ENCODE assay signal across 19 cellular contexts in genomic region chr10:80108576-80109239, GRCh38. TPM values are rescaled to one million over a fixed set of nuclear protein-coding genes. Genes with fewer than 3 reads are reported as not detected.
A peak's percentile ranks its signal among the peaks of the same experiment; 100 is the strongest.
DNase-seq lines count a peak whose midpoint lies in the region; TF ChIP-seq lines count a peak whose summit lies in the region.
"Had no signal": no experiment of that assay in that cellular context is flagged by ENCODE, and none has a peak within 500 bp of the region (broad histone marks: within the 10 kb centered on the region; RNA-seq: fewer than 3 reads in every experiment).

No MANE protein-coding gene starts in this region.

- no peaks in the 10 kb centered on the region for H4K20me1 ChIP-seq in OCI-LY7 (ENCODE audit: insufficient read depth, low read length)

- H3K27me3 ChIP-seq in HAP-1 (ENCODE audit: low read depth) (no peaks in the 10 kb centered on the region), endodermal cell (ENCODE audit: control insufficient read depth, insufficient read depth, low read length, poor library complexity, severe bottlenecking) (no peaks in the 10 kb centered on the region)
- H3K27me3 ChIP-seq: SJSA1 had no signal

- POLR2A ChIA-PET in OCI-LY7 (lab: Charles Lee): interaction anchor here (1.2 kb wide), 1 partner anchor 15 kb away, joined by 3 read pairs; no protein-coding TSS in a partner anchor

- no peaks in the 10 kb centered on the region for H3K27me3 Mint-ChIP-seq in endodermal cell (ENCODE audit: insufficient read depth)

- peak; percentile 21 for DNase-seq in Caki2 (ENCODE audit: low read depth)
- peak; percentile 11 to 57 for DNase-seq in HAP-1 (ENCODE audit: low spot score in 2 of 2)
- DNase-seq in NCI-H2171 treated with DMSO at 0.1 percent for 48 hours (lab: John Stamatoyannopoulos, UW): peak; percentile 78
- no peak for DNase-seq in endodermal cell
- no peak for DNase-seq in NK-92 (lab: John Stamatoyannopoulos, UW; ENCODE audit: unreplicated experiment)
- no peak for DNase-seq in stimulated activated CD4-positive, alpha-beta T cell treated with anti-CD3 and anti-CD28 coated beads, Interleukin-4, amount 100 ng/mL, for 24 hours
- DNase-seq in HT-29 (ENCODE audit: low spot score): no peak
- no peak for DNase-seq in OCI-LY7 (ENCODE audit: low spot score)
- DNase-seq: ACHN, AML-193, DMS79, NCI-H1105 treated with DMSO at 0.1 percent for 48 hours, NCI-H187 treated with DMSO at 0.1 percent for 48 hours, PC-9, SW 1271 had no signal

- no peak overlapping the region for H3K9ac ChIP-seq in endodermal cell (ENCODE audit: extremely low read depth, low read length, poor library complexity, severe bottlenecking)

- H3K9me2 ChIP-seq in OCI-LY7 (ENCODE audit: insufficient read depth, low read length): no peaks in the 10 kb centered on the region

- H3K4me1 Mint-ChIP-seq in endodermal cell: peaks cover 5% of the 10 kb centered on the region

- CTCF ChIA-PET in OCI-LY7 (lab: Charles Lee; ENCODE audit: unreplicated experiment): no interaction called here

- no peak overlapping the region for H3K4me3 ChIP-seq in HAP-1
- H3K4me3 ChIP-seq in endodermal cell (ENCODE audit: low read length): peak overlapping the region; percentile 40
- H3K4me3 ChIP-seq in OCI-LY7 (ENCODE audit: low read depth, low read length, poor library complexity, severe bottlenecking): no peak overlapping the region
- H3K4me3 ChIP-seq: GM12878, PC-9, SJSA1 had no signal

- no peak overlapping the region for H3K27ac Mint-ChIP-seq in endodermal cell

- BruUV-seq in OCI-LY7 (replicated peaks; lab: Mats Ljungman, UMichigan): no TSS peak

- no peaks in the 10 kb centered on the region for H3K79me2 ChIP-seq in OCI-LY7 (ENCODE audit: insufficient read depth, low read depth, low read length)

- no peak overlapping the region for H2AFZ ChIP-seq in OCI-LY7 (ENCODE audit: low read length)
- H2AFZ ChIP-seq: PC-9 had no signal

- in situ Hi-C loops in Caki2 (cut with HindIII; ENCODE audit: low pct_unique_long_range_greater_than_20kb, low sequenced_read_pairs): no loop called here
- in situ Hi-C loops in HAP-1 (cut with MboI; ENCODE audit: low sequenced_read_pairs): no loop called here

- no peak overlapping the region for H3K4me2 ChIP-seq in OCI-LY7 (ENCODE audit: low read length)
- H3K4me2 ChIP-seq: PC-9 had no signal

- no peak overlapping the region for H3K4me3 Mint-ChIP-seq in endodermal cell

- no peak overlapping the region for H3K27ac ChIP-seq in endodermal cell (ENCODE audit: low read depth, low read length)
- no peak overlapping the region for H3K27ac ChIP-seq in OCI-LY7 (ENCODE audit: low read depth, low read length, poor library complexity, severe bottlenecking)
- H3K27ac ChIP-seq: PC-9, SJSA1 had no signal

- H3K9me3 ChIP-seq in HAP-1 (no peaks in the 10 kb centered on the region), endodermal cell (ENCODE audit: control insufficient read depth, low read length) (peaks cover 31% of the 10 kb centered on the region), OCI-LY7 (ENCODE audit: low read length) (0 out of 2 replicates have a peak, but pooled peaks cover 7% of the 10 kb centered on the region)

- intact Hi-C loops in OCI-LY7 (cut with micrococcal nuclease; ENCODE audit: unreplicated experiment): no loop called here

- TF ChIP-seq CTCF in endodermal cell (conservative IDR thresholded peaks at IDR 0.05) (no peak), OCI-LY7 (conservative IDR thresholded peaks at IDR 0.05; ENCODE audit: low read length) (no peak)

- H3K36me3 Mint-ChIP-seq in endodermal cell (ENCODE audit: low read depth): peaks cover 3% of the 10 kb centered on the region

- no peaks in the 10 kb centered on the region for H3K36me3 ChIP-seq in HAP-1 (replicated peaks)
- no peaks in the 10 kb centered on the region for H3K36me3 ChIP-seq in endodermal cell (ENCODE audit: control insufficient read depth, insufficient read depth, low read length)
- H3K36me3 ChIP-seq in OCI-LY7 (ENCODE audit: insufficient read depth, low read length): no peaks in the 10 kb centered on the region
- H3K36me3 ChIP-seq: SJSA1 had no signal

- H3K9me3 Mint-ChIP-seq in endodermal cell: peaks cover 40% of the 10 kb centered on the region

- 68 to 77% methylated on average over 4 to 8 of the region's 8 CpGs for WGBS in endodermal cell (ENCODE audit: insufficient coverage in 1 of 2, insufficient read length in 1 of 2), 2 experiments

- peaks cover 24% of the 10 kb centered on the region for H3K4me1 ChIP-seq in HAP-1
- no peaks in the 10 kb centered on the region for H3K4me1 ChIP-seq in endodermal cell (ENCODE audit: control insufficient read depth, insufficient read depth, low read length)
- no peaks in the 10 kb centered on the region for H3K4me1 ChIP-seq in OCI-LY7 (ENCODE audit: insufficient read depth, low read length, poor library complexity, severe bottlenecking)
- H3K4me1 ChIP-seq: SJSA1 had no signal

RNA-seq across cellular contexts. Expression of gene PLAC9, which starts 23.8 kb away (rescaled TPM):
- not detected in 2 replicates for total RNA-seq in Caki2 (2014; rRNA removed; shearing (Covaris generic); ENCODE audit: low replicate concordance)
- total RNA-seq in endodermal cell: 10 to 100 TPM in 1 of 2 donors, 1 to 10 TPM in 1; 8.4 to 14.9 TPM
- 4.3 TPM for polyA plus RNA-seq in endodermal cell (2013, experiment 1 of 2)
- 6.5 TPM for polyA plus RNA-seq in endodermal cell (2013, experiment 2 of 2)
- not detected in 2 replicates for total RNA-seq in HT-29 (2014; rRNA removed; shearing (Covaris generic))
- total RNA-seq in OCI-LY7 (2014; rRNA removed; shearing (Covaris generic)): not detected in 2 replicates
- not detected in 2 replicates for total RNA-seq in OCI-LY7 (2022)
- total RNA-seq: Caco-2; GM12878; PC-9; SJSA1; T-helper 2 cell treated with Interferon-gamma antibody and Interleukin-4, amounts not matched to agents 100 ng/mL and 5 ng/mL, for 36 hours had no signal
- polyA plus RNA-seq: GM12878 had no signal

RNA-seq across cellular contexts. Expression of gene TMEM254, which starts 30.2 kb away (rescaled TPM):
- total RNA-seq in Caki2 (2014; rRNA removed; shearing (Covaris generic); ENCODE audit: low replicate concordance): 19.8 and 46.2 TPM in 2 replicates
- total RNA-seq in endodermal cell: 10 to 100 TPM; 31.5 to 31.9 TPM
- 47.5 TPM for polyA plus RNA-seq in endodermal cell (2013, experiment 1 of 2)
- 45.7 TPM for polyA plus RNA-seq in endodermal cell (2013, experiment 2 of 2)
- 1.6 and 3.1 TPM in 2 replicates for total RNA-seq in HT-29 (2014; rRNA removed; shearing (Covaris generic))
- total RNA-seq in OCI-LY7 (2014; rRNA removed; shearing (Covaris generic)): not detected in 2 replicates
- not detected in 2 replicates for total RNA-seq in OCI-LY7 (2022)

Comparison
In these comparisons a context has a peak if more than half of its experiments do, and no peak if none do; other contexts are left out.
1. DNase-seq: peak in Caki2 (single experiment), HAP-1 (2 of 2) and NCI-H2171 treated with DMSO at 0.1 percent for 48 hours (single experiment); none in endodermal cell (single experiment), NK-92 (single experiment), stimulated activated CD4-positive, alpha-beta T cell treated with anti-CD3 and anti-CD28 coated beads, Interleukin-4, amount 100 ng/mL, for 24 hours (single experiment), HT-29 (single experiment) and OCI-LY7 (single experiment).